Comparison of ENCODE assay signal across 1 cellular context in the genomic region with DNA sequence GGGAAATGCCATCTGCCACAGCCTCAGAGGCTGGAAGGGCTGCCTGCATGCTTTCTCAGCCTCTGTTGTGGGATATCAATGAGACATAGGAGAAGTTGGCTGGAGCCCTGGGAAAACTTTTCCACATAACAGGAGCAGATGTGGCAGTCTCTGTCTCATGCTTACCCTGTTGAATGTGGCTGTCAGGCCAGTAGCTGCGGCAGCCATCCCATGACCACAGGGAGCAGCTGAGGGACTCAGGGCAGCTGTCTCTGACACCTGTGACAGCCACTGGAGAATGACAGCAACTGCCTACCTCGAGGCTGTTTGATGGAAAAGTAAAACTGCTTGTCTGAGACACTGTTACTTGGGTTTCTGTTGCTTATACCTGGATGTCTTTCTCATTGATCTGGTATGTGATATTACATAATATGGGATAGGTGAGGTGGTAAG.
TF ChIP-seq lines count a peak whose summit lies in the region.

No MANE protein-coding gene starts in this region.

TF ChIP-seq in IMR-90, 13 proteins besides CTCF, POLR2A, EP300 and RAD21 (continued from another document):
- no peak for TF ChIP-seq ELK1 (IDR thresholded peaks at IDR 0.05; ENCODE audit: borderline replicate concordance, low read depth, low read length)
- TF ChIP-seq MAZ (IDR thresholded peaks at IDR 0.05; ENCODE audit: borderline replicate concordance, low read depth, low read length) = no peak
- TF ChIP-seq RFX5 (IDR thresholded peaks at IDR 0.05; ENCODE audit: low read depth, low read length) = no peak
